In the genomic region with DNA sequence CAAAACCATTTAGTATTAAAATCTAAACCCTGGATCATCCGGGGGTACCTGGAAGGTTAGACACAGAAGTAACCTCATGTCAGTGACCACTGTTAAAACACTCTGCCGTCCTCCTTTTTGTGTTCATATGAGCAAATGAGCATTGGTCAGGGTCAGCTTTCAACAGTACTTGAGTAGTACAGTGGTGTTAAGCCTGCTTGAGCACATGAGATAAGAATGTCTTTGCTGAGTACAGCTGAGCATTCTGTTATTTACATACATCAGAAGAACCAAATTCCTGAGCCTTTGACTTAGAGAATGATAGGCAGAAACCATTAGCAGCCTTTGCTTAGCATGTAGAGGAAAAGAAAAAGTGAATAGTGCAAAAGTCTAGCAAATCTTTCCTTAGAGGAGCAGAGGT, we compare ENCODE assay signal across 27 cellular contexts. TPM values are rescaled to one million over a fixed set of nuclear protein-coding genes. Genes with fewer than 3 reads are reported as not detected.
DNase-seq lines count a peak whose midpoint lies in the region; ATAC-seq and TF ChIP-seq lines count a peak whose summit lies in the region.
"Had no signal": no experiment of that assay in that cellular context is flagged by ENCODE, and none has a peak within 500 bp of the region (broad histone marks: within the 10 kb centered on the region; RNA-seq: fewer than 3 reads in every experiment).

No MANE protein-coding gene starts in this region.

- H3K4me1 Mint-ChIP-seq in nephron progenitor cell (peaks cover 60% of the 10 kb centered on the region), immature natural killer cell (peaks cover 9 to 13% of the 10 kb centered on the region in 2 donors), neural progenitor cell (peaks cover 8% of the 10 kb centered on the region)
- no peaks in the 10 kb centered on the region for H3K4me1 Mint-ChIP-seq in activated T-cell treated with anti-CD3 and anti-CD28 coated beads, Interleukin-2, amount 50 U/mL, for 72 hours (ENCODE audit: low read depth)
- H3K4me1 Mint-ChIP-seq: activated B cell treated with CpG ODN at 0.5 μM for 24 hours; stimulated activated effector memory CD8-positive, alpha-beta T cell treated with anti-CD3 and anti-CD28 coated beads, Interleukin-12 subunit alpha, Interleukin-12 subunit beta, amount 100 ng/mL, for 72 hours had no signal

- H3K4me2 ChIP-seq in fibroblast of lung (ENCODE audit: extremely low read depth, insufficient read depth, low read length) (no peak overlapping the region), neural progenitor cell (no peak overlapping the region)

- H3K9me3 Mint-ChIP-seq in nephron progenitor cell (no peaks in the 10 kb centered on the region), immature natural killer cell (no peaks in the 10 kb centered on the region), neural progenitor cell (no peaks in the 10 kb centered on the region)
- H3K9me3 Mint-ChIP-seq in activated T-cell treated with anti-CD3 and anti-CD28 coated beads, Interleukin-2, amount 50 U/mL, for 72 hours = no peaks in the 10 kb centered on the region
- H3K9me3 Mint-ChIP-seq: activated B cell treated with CpG ODN at 0.5 μM for 24 hours; activated CD8-positive, alpha-beta T cell treated with anti-CD3 and anti-CD28 coated beads for 36 hours; activated naive CD4-positive, alpha-beta T cell treated with anti-CD3 and anti-CD28 coated beads for 36 hours; activated T-cell treated with anti-CD3 and anti-CD28 coated beads, Interleukin-2, amount 50 U/mL, for 24 hours; stimulated activated effector memory CD8-positive, alpha-beta T cell treated with anti-CD3 and anti-CD28 coated beads, Interleukin-12 subunit alpha, Interleukin-12 subunit beta, amount 100 ng/mL, for 72 hours; T-helper 2 cell treated with Interferon-gamma antibody and Interleukin-4, amounts not matched to agents 5 μg/mL and 100 μg/mL, for 36 hours had no signal

- H2AFZ ChIP-seq in fibroblast of lung (ENCODE audit: low read length) (no peak overlapping the region), neural progenitor cell (replicated peaks) (no peak overlapping the region)

- H4K20me1 ChIP-seq in fibroblast of lung (ENCODE audit: control insufficient read depth, extremely low read depth, insufficient read depth, low read length) (no peaks in the 10 kb centered on the region), neural progenitor cell (ENCODE audit: low read depth) (peaks cover 2% of the 10 kb centered on the region)

- ATAC-seq in left ventricle myocardium superior = peak; percentile 35
- ATAC-seq in activated T-cell treated with anti-CD3 and anti-CD28 coated beads, Interleukin-2, amount 50 U/mL, for 72 hours (replicated peaks in 1 of 2) = no peak
- ATAC-seq: activated CD8-positive, alpha-beta T cell treated with anti-CD3 and anti-CD28 coated beads for 36 hours; body of pancreas; sciatic nerve; stimulated activated effector memory CD8-positive, alpha-beta T cell treated with anti-CD3 and anti-CD28 coated beads, Interleukin-12 subunit alpha, Interleukin-12 subunit beta, amount 100 ng/mL, for 72 hours had no signal

- H3K9ac ChIP-seq in fibroblast of lung (ENCODE audit: insufficient read depth, low read length) = no peak overlapping the region
- H3K9ac ChIP-seq in neural progenitor cell = no peak overlapping the region

- TF ChIP-seq CTCF in fibroblast of lung (conservative IDR thresholded peaks at IDR 0.05 in 1 of 2, IDR thresholded peaks at IDR 0.05 in 1 of 2; ENCODE audit: low read depth in 1 of 2, low read length in 2 of 2) = no peak
- TF ChIP-seq CTCF in nephron progenitor cell (IDR thresholded peaks at IDR 0.05) = no peak
- no peak for TF ChIP-seq CTCF in neural progenitor cell (IDR thresholded peaks at IDR 0.05)

- no peak overlapping the region for H3K4me3 Mint-ChIP-seq in nephron progenitor cell
- no peak overlapping the region for H3K4me3 Mint-ChIP-seq in immature natural killer cell
- H3K4me3 Mint-ChIP-seq in neural progenitor cell = no peak overlapping the region
- no peak overlapping the region for H3K4me3 Mint-ChIP-seq in activated T-cell treated with anti-CD3 and anti-CD28 coated beads, Interleukin-2, amount 50 U/mL, for 72 hours
- H3K4me3 Mint-ChIP-seq: activated B cell treated with CpG ODN at 0.5 μM for 24 hours; activated CD8-positive, alpha-beta T cell treated with anti-CD3 and anti-CD28 coated beads for 36 hours; activated naive CD4-positive, alpha-beta T cell treated with anti-CD3 and anti-CD28 coated beads for 36 hours; activated T-cell treated with anti-CD3 and anti-CD28 coated beads, Interleukin-2, amount 50 U/mL, for 24 hours; stimulated activated effector memory CD8-positive, alpha-beta T cell treated with anti-CD3 and anti-CD28 coated beads, Interleukin-12 subunit alpha, Interleukin-12 subunit beta, amount 100 ng/mL, for 72 hours; T-helper 2 cell treated with Interferon-gamma antibody and Interleukin-4, amounts not matched to agents 5 μg/mL and 100 μg/mL, for 36 hours had no signal

- H3K4me3 ChIP-seq in fibroblast of lung (replicated peaks in 1 of 4; ENCODE audit: control extremely low read depth in 1 of 4, insufficient read depth in 1 of 4, low read depth in 3 of 4, low read length in 4 of 4) (no peak overlapping the region), neural progenitor cell (no peak overlapping the region)
- H3K4me3 ChIP-seq: body of pancreas, SK-N-MC, transverse colon had no signal

- H3K27ac Mint-ChIP-seq in nephron progenitor cell (peak overlapping the region; percentile 46), immature natural killer cell (peak overlapping the region in 2 of 6 donors; percentile 35 to 36), neural progenitor cell (no peak overlapping the region)
- H3K27ac Mint-ChIP-seq in activated T-cell treated with anti-CD3 and anti-CD28 coated beads, Interleukin-2, amount 50 U/mL, for 72 hours = no peak overlapping the region
- H3K27ac Mint-ChIP-seq: activated B cell treated with CpG ODN at 0.5 μM for 24 hours; activated CD8-positive, alpha-beta T cell treated with anti-CD3 and anti-CD28 coated beads for 36 hours; activated naive CD4-positive, alpha-beta T cell treated with anti-CD3 and anti-CD28 coated beads for 36 hours; activated T-cell treated with anti-CD3 and anti-CD28 coated beads, Interleukin-2, amount 50 U/mL, for 24 hours; stimulated activated effector memory CD8-positive, alpha-beta T cell treated with anti-CD3 and anti-CD28 coated beads, Interleukin-12 subunit alpha, Interleukin-12 subunit beta, amount 100 ng/mL, for 72 hours; T-helper 2 cell treated with Interferon-gamma antibody and Interleukin-4, amounts not matched to agents 5 μg/mL and 100 μg/mL, for 36 hours had no signal

- intact Hi-C loops in left ventricle myocardium superior (cut with micrococcal nuclease) = no loop called here
- intact Hi-C loops in cardiac septum (cut with DNase I) = no loop called here

- DNase-seq in left ventricle myocardium superior (no peak), cardiac septum (ENCODE audit: low spot score) (no peak), fibroblast of lung (ENCODE audit: low read depth in 2 of 2) (peak; percentile 56 to 63), nephron progenitor cell (no peak), immature natural killer cell (no peak), neural progenitor cell (ENCODE audit: low spot score) (no peak), GM03348 (ENCODE audit: low spot score) (no peak)
- no peak for DNase-seq in activated T-cell treated with anti-CD3 and anti-CD28 coated beads, Interleukin-2, amount 50 U/mL, for 72 hours
- DNase-seq: activated B cell treated with CpG ODN at 0.5 μM for 24 hours; activated CD8-positive, alpha-beta T cell treated with anti-CD3 and anti-CD28 coated beads for 36 hours; activated naive CD4-positive, alpha-beta T cell treated with anti-CD3 and anti-CD28 coated beads for 36 hours; activated T-cell treated with anti-CD3 and anti-CD28 coated beads, Interleukin-2, amount 50 U/mL, for 24 hours; BE2C; body of pancreas; Calu3; erythroblast; NCI-H1694; NCI-H82; transverse colon had no signal

- H3K27ac ChIP-seq in fibroblast of lung (ENCODE audit: insufficient read depth, low read length) (no peak overlapping the region), neural progenitor cell (no peak overlapping the region)
- H3K27ac ChIP-seq: body of pancreas, SK-N-MC, transverse colon had no signal

- peaks cover 58% of the 10 kb centered on the region for H3K36me3 Mint-ChIP-seq in nephron progenitor cell (ENCODE audit: low read depth)
- peaks cover 0 to 41% (median 21%) of the 10 kb centered on the region in 3 donors for H3K36me3 Mint-ChIP-seq in immature natural killer cell
- peaks cover 29% of the 10 kb centered on the region for H3K36me3 Mint-ChIP-seq in neural progenitor cell
- peaks cover 0 to 5% of the 10 kb centered on the region in 2 donors for H3K36me3 Mint-ChIP-seq in activated T-cell treated with anti-CD3 and anti-CD28 coated beads, Interleukin-2, amount 50 U/mL, for 72 hours (ENCODE audit: insufficient read depth in 2 of 2)

- peaks cover 2% of the 10 kb centered on the region for H3K36me3 ChIP-seq in fibroblast of lung (ENCODE audit: control insufficient read depth, insufficient read depth, low read length)
- no peaks in the 10 kb centered on the region for H3K36me3 ChIP-seq in neural progenitor cell

- peaks cover 16% of the 10 kb centered on the region for H3K4me1 ChIP-seq in fibroblast of lung (ENCODE audit: control insufficient read depth, extremely low read depth, insufficient read depth, low read length)
- H3K4me1 ChIP-seq in neural progenitor cell = peaks cover 6% of the 10 kb centered on the region
- H3K4me1 ChIP-seq: body of pancreas had no signal

- H3K9me3 ChIP-seq in fibroblast of lung (ENCODE audit: control insufficient read depth, insufficient read depth, low read depth, low read length) (no peaks in the 10 kb centered on the region), neural progenitor cell (ENCODE audit: low read depth) (no peaks in the 10 kb centered on the region)
- H3K9me3 ChIP-seq: BE2C, body of pancreas, transverse colon had no signal

- H3K27me3 ChIP-seq in fibroblast of lung (ENCODE audit: control insufficient read depth, insufficient read depth, low read length) (no peaks in the 10 kb centered on the region), neural progenitor cell (no peaks in the 10 kb centered on the region)
- H3K27me3 ChIP-seq: BE2C, body of pancreas, transverse colon had no signal

- H3K79me2 ChIP-seq in fibroblast of lung (ENCODE audit: control insufficient read depth, insufficient read depth, low read length) (no peaks in the 10 kb centered on the region), neural progenitor cell (ENCODE audit: low read depth) (no peaks in the 10 kb centered on the region)

- H3F3A ChIP-seq in neural progenitor cell (ENCODE audit: low read depth) = no peaks in the 10 kb centered on the region

- H3K27me3 Mint-ChIP-seq in nephron progenitor cell (ENCODE audit: low read depth, poor library complexity) (no peaks in the 10 kb centered on the region), immature natural killer cell (ENCODE audit: low read depth in 3 of 3) (peaks cover 0 to 2% (median 0%) of the 10 kb centered on the region in 3 donors), neural progenitor cell (ENCODE audit: insufficient read depth, low read depth) (peaks cover 3% of the 10 kb centered on the region)
- no peaks in the 10 kb centered on the region for H3K27me3 Mint-ChIP-seq in activated T-cell treated with anti-CD3 and anti-CD28 coated beads, Interleukin-2, amount 50 U/mL, for 72 hours (ENCODE audit: low read depth)
- H3K27me3 Mint-ChIP-seq: activated B cell treated with CpG ODN at 0.5 μM for 24 hours; activated CD8-positive, alpha-beta T cell treated with anti-CD3 and anti-CD28 coated beads for 36 hours; activated T-cell treated with anti-CD3 and anti-CD28 coated beads, Interleukin-2, amount 50 U/mL, for 24 hours had no signal

RNA-seq across cellular contexts. Expression of gene LRTM2, which starts 38.6 kb away (rescaled TPM):
- total RNA-seq in left ventricle myocardium superior (not detected), cardiac septum (not detected), fibroblast of lung (not detected in 2 replicates), neural progenitor cell (ENCODE audit: low replicate concordance) (0.09 TPM in 1 of 2 replicates, not detected in the other)
- polyA plus RNA-seq in fibroblast of lung (not detected in 2 replicates), immature natural killer cell (not detected)
- not detected in 2 replicates for polyA plus RNA-seq in fibroblast of lung (2012)
- not detected in 2 replicates for polyA minus RNA-seq in fibroblast of lung (ENCODE audit: low replicate concordance)
- total RNA-seq in activated T-cell treated with anti-CD3 and anti-CD28 coated beads, Interleukin-2, amount 50 U/mL, for 72 hours = under 1 TPM in 1 of 2 donors, not detected in 1; 0.14 TPM
- total RNA-seq: A172; activated B cell treated with CpG ODN at 0.5 μM for 24 hours; activated CD8-positive, alpha-beta T cell treated with anti-CD3 and anti-CD28 coated beads for 36 hours; activated naive CD4-positive, alpha-beta T cell treated with anti-CD3 and anti-CD28 coated beads for 36 hours; body of pancreas; Calu3; dermis microvascular lymphatic vessel endothelial cell; lower leg skin; osteocyte; sciatic nerve; transverse colon had no signal

Comparison
In these comparisons a context has a peak if more than half of its experiments do, and no peak if none do; other contexts are left out.
1. DNase-seq: peak in fibroblast of lung (2 of 2); none in left ventricle myocardium superior (single experiment), cardiac septum (single experiment), nephron progenitor cell (single experiment), immature natural killer cell (0 of 3), neural progenitor cell (single experiment), activated T-cell treated with anti-CD3 and anti-CD28 coated beads, Interleukin-2, amount 50 U/mL, for 72 hours (0 of 2) and GM03348 (single experiment).